16 cellular contexts compared by ENCODE assay signal in genomic region chrX:133586443-133586842, GRCh38.
"Had no signal": no experiment of that assay in that cellular context is flagged by ENCODE, and none has a peak within 500 bp of the region (broad histone marks: within the 10 kb centered on the region; RNA-seq: fewer than 3 reads in every experiment).

No MANE protein-coding gene starts in this region.

- H3K27me3 ChIP-seq: cardiac muscle cell, colonic mucosa had no signal

- DNase-seq: activated effector memory CD4-positive, alpha-beta T cell treated with anti-CD3 and anti-CD28 coated beads, Interleukin-2, amount 50 U/mL, for 16 hours; activated naive CD8-positive, alpha-beta T cell treated with anti-CD3 and anti-CD28 coated beads for 36 hours; activated T-cell treated with anti-CD3 and anti-CD28 coated beads, Interleukin-2, amount 50 U/mL, for 4 hours; anterior cingulate cortex; colonic mucosa; effector CD8-positive, alpha-beta T cell; hypothalamus; mammary epithelial cell; psoas muscle; stimulated activated CD4-positive, alpha-beta T cell treated with anti-CD3 and anti-CD28 coated beads, Interleukin-2, amount 100 ng/mL, for 48 hours; stimulated activated naive CD4-positive, alpha-beta T cell treated with Interleukin-2 at 50 U/mL for 16 hours; T-helper 17 cell had no signal

- H3K36me3 Mint-ChIP-seq: activated naive CD8-positive, alpha-beta T cell treated with anti-CD3 and anti-CD28 coated beads for 36 hours; natural killer cell treated with Interleukin-12 subunit alpha and Interleukin-12 subunit beta and Interleukin-15 and Interleukin-18, amount 100 ng/mL, for 72 hours had no signal

- H3K27me3 Mint-ChIP-seq: activated naive CD8-positive, alpha-beta T cell treated with anti-CD3 and anti-CD28 coated beads for 36 hours had no signal

- ATAC-seq: activated T-cell treated with anti-CD3 and anti-CD28 coated beads, Interleukin-2, amount 50 U/mL, for 4 hours; left lobe of liver; natural killer cell treated with Interleukin-12 subunit alpha and Interleukin-12 subunit beta and Interleukin-15 and Interleukin-18, amount 100 ng/mL, for 72 hours; psoas muscle; SK-N-SH treated with all-trans-retinoic acid at 6 μM for 48 hours; T-helper 17 cell had no signal

- H3K9me3 ChIP-seq: colonic mucosa, psoas muscle had no signal

- H3K9me3 Mint-ChIP-seq: activated naive CD8-positive, alpha-beta T cell treated with anti-CD3 and anti-CD28 coated beads for 36 hours; activated T-cell treated with anti-CD3 and anti-CD28 coated beads, Interleukin-2, amount 50 U/mL, for 4 hours; natural killer cell treated with Interleukin-12 subunit alpha and Interleukin-12 subunit beta and Interleukin-15 and Interleukin-18, amount 100 ng/mL, for 72 hours had no signal

- H3K27ac Mint-ChIP-seq: activated naive CD8-positive, alpha-beta T cell treated with anti-CD3 and anti-CD28 coated beads for 36 hours; natural killer cell treated with Interleukin-12 subunit alpha and Interleukin-12 subunit beta and Interleukin-15 and Interleukin-18, amount 100 ng/mL, for 72 hours; T-helper 17 cell had no signal

- H3K27ac ChIP-seq: cardiac muscle cell, colonic mucosa, psoas muscle had no signal

- H3K36me3 ChIP-seq: cardiac muscle cell, colonic mucosa had no signal

- H3K4me3 ChIP-seq: cardiac muscle cell, colonic mucosa, psoas muscle had no signal

- H3K4me1 Mint-ChIP-seq: activated naive CD8-positive, alpha-beta T cell treated with anti-CD3 and anti-CD28 coated beads for 36 hours; T-helper 17 cell had no signal

- H3K4me1 ChIP-seq: colonic mucosa, psoas muscle had no signal

- H3K4me3 Mint-ChIP-seq: activated naive CD8-positive, alpha-beta T cell treated with anti-CD3 and anti-CD28 coated beads for 36 hours; activated T-cell treated with anti-CD3 and anti-CD28 coated beads, Interleukin-2, amount 50 U/mL, for 4 hours; natural killer cell treated with Interleukin-12 subunit alpha and Interleukin-12 subunit beta and Interleukin-15 and Interleukin-18, amount 100 ng/mL, for 72 hours; T-helper 17 cell had no signal
